ENCODE assay signal across 31 cellular contexts in genomic region chr15:56059716-56060115, GRCh38.
"Had no signal": no experiment of that assay in that cellular context is flagged by ENCODE, and none has a peak within 500 bp of the region (broad histone marks: within the 10 kb centered on the region; RNA-seq: fewer than 3 reads in every experiment).

No MANE protein-coding gene starts in this region.

- H3K27ac Mint-ChIP-seq: activated CD4-positive, alpha-beta memory T cell treated with anti-CD3 and anti-CD28 coated beads, Interleukin-2, amount 10 ng/mL, durations not matched to agents 7 days and 5 days; activated CD8-positive, alpha-beta memory T cell treated with anti-CD3 and anti-CD28 coated beads, Interleukin-2, amount 10 ng/mL, durations not matched to agents 7 days and 5 days; activated naive CD4-positive, alpha-beta T cell treated with anti-CD3 and anti-CD28 coated beads, Interleukin-2, amount 10 ng/mL, durations not matched to agents 7 days and 5 days; activated naive CD8-positive, alpha-beta T cell; activated naive CD8-positive, alpha-beta T cell treated with anti-CD3 and anti-CD28 coated beads, Interleukin-2, amount 50 U/mL, for 24 hours had no signal

- H3K27ac ChIP-seq: brain microvascular endothelial cell, RWPE1, WERI-Rb-1 had no signal

- ATAC-seq: activated CD8-positive, alpha-beta memory T cell treated with anti-CD3 and anti-CD28 coated beads, Interleukin-2, amount 10 ng/mL, durations not matched to agents 7 days and 5 days; activated naive CD8-positive, alpha-beta T cell treated with anti-CD3 and anti-CD28 coated beads, Interleukin-2, amount 50 U/mL, for 24 hours had no signal

- H3K4me3 Mint-ChIP-seq: activated CD4-positive, alpha-beta memory T cell treated with anti-CD3 and anti-CD28 coated beads, Interleukin-2, amount 10 ng/mL, durations not matched to agents 7 days and 5 days; activated CD8-positive, alpha-beta memory T cell treated with anti-CD3 and anti-CD28 coated beads, Interleukin-2, amount 10 ng/mL, durations not matched to agents 7 days and 5 days; activated naive CD4-positive, alpha-beta T cell treated with anti-CD3 and anti-CD28 coated beads, Interleukin-2, amount 10 ng/mL, durations not matched to agents 7 days and 5 days; activated naive CD8-positive, alpha-beta T cell; activated naive CD8-positive, alpha-beta T cell treated with anti-CD3 and anti-CD28 coated beads, Interleukin-2, amount 50 U/mL, for 24 hours had no signal

- H3K9me3 Mint-ChIP-seq: activated CD4-positive, alpha-beta memory T cell treated with anti-CD3 and anti-CD28 coated beads, Interleukin-2, amount 10 ng/mL, durations not matched to agents 7 days and 5 days had no signal

- H3K36me3 Mint-ChIP-seq: activated CD8-positive, alpha-beta memory T cell treated with anti-CD3 and anti-CD28 coated beads, Interleukin-2, amount 10 ng/mL, durations not matched to agents 7 days and 5 days; activated naive CD4-positive, alpha-beta T cell treated with anti-CD3 and anti-CD28 coated beads, Interleukin-2, amount 10 ng/mL, durations not matched to agents 7 days and 5 days had no signal

- H3K4me1 Mint-ChIP-seq: activated CD4-positive, alpha-beta memory T cell treated with anti-CD3 and anti-CD28 coated beads, Interleukin-2, amount 10 ng/mL, durations not matched to agents 7 days and 5 days; activated CD8-positive, alpha-beta memory T cell treated with anti-CD3 and anti-CD28 coated beads, Interleukin-2, amount 10 ng/mL, durations not matched to agents 7 days and 5 days; activated naive CD4-positive, alpha-beta T cell treated with anti-CD3 and anti-CD28 coated beads, Interleukin-2, amount 10 ng/mL, durations not matched to agents 7 days and 5 days; activated naive CD8-positive, alpha-beta T cell treated with anti-CD3 and anti-CD28 coated beads, Interleukin-2, amount 50 U/mL, for 24 hours had no signal

- H3K36me3 ChIP-seq: brain microvascular endothelial cell, MG63, WERI-Rb-1 had no signal

- DNase-seq: activated CD4-positive, alpha-beta memory T cell treated with anti-CD3 and anti-CD28 coated beads, Interleukin-2, amount 10 ng/mL, durations not matched to agents 7 days and 5 days; activated CD4-positive, alpha-beta T cell treated with anti-CD3 and anti-CD28 coated beads for 1 hour; activated CD4-positive, alpha-beta T cell treated with anti-CD3 and anti-CD28 coated beads for 48 hours; activated CD4-positive, CD25-positive, alpha-beta regulatory T cell; activated CD8-positive, alpha-beta memory T cell treated with anti-CD3 and anti-CD28 coated beads for 24 hours; activated CD8-positive, alpha-beta memory T cell treated with anti-CD3 and anti-CD28 coated beads, Interleukin-2, amount 10 ng/mL, durations not matched to agents 7 days and 5 days; activated CD8-positive, alpha-beta memory T cell treated with anti-CD3 and anti-CD28 coated beads, Interleukin-2, amount 50 U/mL, for 48 hours; activated effector memory CD4-positive, alpha-beta T cell treated with Interleukin-2 at 50 U/mL for 16 hours; activated naive CD4-positive, alpha-beta T cell treated with anti-CD3 and anti-CD28 coated beads, Interleukin-2, amount 10 ng/mL, durations not matched to agents 7 days and 5 days; activated naive CD8-positive, alpha-beta T cell treated with anti-CD3 and anti-CD28 coated beads, Interleukin-2, amount 50 U/mL, for 24 hours; activated T-cell treated with anti-CD3 and anti-CD28 coated beads, Interleukin-2, amount 50 U/mL, for 48 hours; anterior cingulate cortex; brain microvascular endothelial cell; central memory CD4-positive, alpha-beta T cell; Kasumi-1; MG63; NCI-H1048; NCI-H1105 treated with DMSO at 0.1 percent for 48 hours; NCI-H1436; NCI-H1694; NCI-H1930; NCI-H2081 treated with DMSO at 0.1 percent for 48 hours; NCI-H748 treated with DMSO at 0.1 percent for 48 hours; NK-92 treated with Interleukin-12 subunit alpha and Interleukin-12 subunit beta, amount 100 ng/mL, for 24 hours; PC-3; Right ventricle myocardium superior; SW 1271; T1000 had no signal

- H3K4me3 ChIP-seq: MG63 had no signal

- H3K27me3 ChIP-seq: brain microvascular endothelial cell, MG63 had no signal
